Comparison of ENCODE assay signal across 21 cellular contexts in the genomic region with DNA sequence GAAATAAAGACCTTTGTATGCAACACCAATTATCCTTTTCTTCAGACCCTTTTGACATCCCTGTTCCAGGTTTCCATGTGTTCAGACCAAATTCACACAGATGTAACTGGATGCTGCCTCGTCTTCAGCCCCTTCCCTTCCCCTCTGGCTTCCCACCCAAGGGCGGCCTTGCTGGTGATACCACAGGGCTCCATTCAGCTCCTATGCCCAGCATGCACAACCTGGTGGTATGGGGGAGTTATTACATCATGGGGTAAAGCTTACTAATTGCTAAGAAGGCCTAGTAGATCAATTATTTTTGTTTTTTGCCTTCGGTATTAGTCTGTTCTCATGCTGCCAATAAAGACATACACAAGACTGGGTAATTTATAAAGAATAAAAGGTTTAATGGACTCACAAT.
DNase-seq lines count a peak whose midpoint lies in the region; ATAC-seq, FAIRE-seq and TF ChIP-seq lines count a peak whose summit lies in the region.
"Had no signal": no experiment of that assay in that cellular context is flagged by ENCODE, and none has a peak within 500 bp of the region (broad histone marks: within the 10 kb centered on the region; RNA-seq: fewer than 3 reads in every experiment).

No MANE protein-coding gene starts in this region.

- H2AFZ ChIP-seq in H1 (ENCODE audit: low read length), result no peak overlapping the region

- TF ChIP-seq RAD21 in H1 (IDR thresholded peaks at IDR 0.05 in 1 of 2, conservative IDR thresholded peaks at IDR 0.05 in 1 of 2; ENCODE audit: low read depth in 2 of 2, low read length in 2 of 2), result peak; percentile 35 to 43

- H3K4me1 ChIP-seq in H1 (replicated peaks in 1 of 4; ENCODE audit: control insufficient read depth in 3 of 4, insufficient read depth in 4 of 4, low read length in 3 of 4) (no peaks in the 10 kb centered on the region), mesendoderm (ENCODE audit: control insufficient read depth, low read depth, low read length) (no peaks in the 10 kb centered on the region)
- H3K4me1 ChIP-seq: BLaER1, Caco-2, SJSA1 had no signal

- H3K27ac ChIP-seq in H1 (ENCODE audit: low read depth, low read length) (no peak overlapping the region), mesendoderm (ENCODE audit: low read depth, low read length) (no peak overlapping the region)
- H3K27ac ChIP-seq: BLaER1, SJSA1 had no signal

- no peak overlapping the region for H3K56ac ChIP-seq in H1 (replicated peaks; ENCODE audit: insufficient read length, low read depth, low read length)
- H3K56ac ChIP-seq in mesendoderm (ENCODE audit: low read length), result no peak overlapping the region

- H3K4ac ChIP-seq in H1 (replicated peaks; ENCODE audit: insufficient read length, low read depth, low read length) (no peak overlapping the region), mesendoderm (ENCODE audit: low read depth, low read length) (no peak overlapping the region)

- WGBS in H1 (ENCODE audit: extremely low coverage in 1 of 2, insufficient coverage in 1 of 2, insufficient read length in 1 of 2, insufficient replicate concordance in 2 of 2, low coverage in 1 of 2, low lambda C conversion rate in 2 of 2, missing lambda C conversion rate in 1 of 2), 2 experiments, result 82% methylated on average over 3 of the region's 3 CpGs; no CpG with 5 or more reads in 1 of the 2 experiments
- no CpG with 5 or more reads among the region's 3 CpGs for whole genome bisulfite sequencing in mesendoderm (ENCODE audit: extremely low coverage, insufficient coverage, low lambda C conversion rate)

- H4K5ac ChIP-seq in H1 (ENCODE audit: insufficient read length, low read depth, low read length) (no peak overlapping the region), mesendoderm (ENCODE audit: low read length) (no peak overlapping the region)

- FAIRE-seq in H1 (lab: Jason Lieb, UNC) (no peak), RCC 7860 (lab: Jason Lieb, UNC) (no peak)
- FAIRE-seq: GM19239, H54 had no signal

- H4K8ac ChIP-seq in H1 (ENCODE audit: extremely low read depth, insufficient read depth, low read length) (no peak overlapping the region), mesendoderm (ENCODE audit: low read depth, low read length) (no peak overlapping the region)

- no peaks in the 10 kb centered on the region for H3K23me2 ChIP-seq in H1 (ENCODE audit: low read depth, low read length)

- no peak overlapping the region for H3K9ac ChIP-seq in H1 (replicated peaks in 1 of 4; ENCODE audit: extremely low read depth in 1 of 4, low read depth in 3 of 4, low read length in 3 of 4)
- no peak overlapping the region for H3K9ac ChIP-seq in mesendoderm (ENCODE audit: low read length)
- H3K9ac ChIP-seq: BLaER1 had no signal

- POLR2A ChIA-PET in H1 (lab: Charles Lee; ENCODE audit: partially characterized antibody), result no interaction called here

- TF ChIP-seq CTCF in GM12872 (IDR thresholded peaks at IDR 0.05; ENCODE audit: insufficient read depth, low read depth, low read length), result 0 out of 3 replicates have a peak, but pooled peaks have one; percentile 14
- TF ChIP-seq CTCF in H1 (IDR thresholded peaks at IDR 0.05; ENCODE audit: control extremely low read depth in 1 of 3, insufficient read depth in 1 of 3, low read depth in 1 of 3, low read length in 3 of 3), result peak; percentile 13 to 31 (median 30); a peak in 3 of 4 replicates

- H2BK5ac ChIP-seq in H1 (ENCODE audit: low read depth, low read length) (no peak overlapping the region), mesendoderm (ENCODE audit: low read length) (no peak overlapping the region)

- H2BK120ac ChIP-seq in H1 (replicated peaks; ENCODE audit: low read depth, low read length) (no peak overlapping the region), mesendoderm (ENCODE audit: low read depth, low read length) (no peak overlapping the region)

- no peak overlapping the region for H3K23ac ChIP-seq in H1 (ENCODE audit: insufficient read length)
- H3K23ac ChIP-seq in mesendoderm (ENCODE audit: low read length), result no peak overlapping the region

- no peak for TF ChIP-seq POLR2A in H1 (IDR thresholded peaks at IDR 0.05; ENCODE audit: control extremely low read depth in 1 of 2, low read depth in 2 of 2, low read length in 2 of 2)

- H3K27me3 ChIP-seq in H1 (replicated peaks in 1 of 4; ENCODE audit: control insufficient read depth in 3 of 4, extremely low read depth in 1 of 4, insufficient read depth in 3 of 4, low read length in 3 of 4) (no peaks in the 10 kb centered on the region), mesendoderm (ENCODE audit: insufficient read depth, low read length, poor library complexity) (no peaks in the 10 kb centered on the region)
- H3K27me3 ChIP-seq: BLaER1, SJSA1 had no signal

- no peak for ATAC-seq in GM18517 (IDR thresholded peaks at IDR 0.05; ENCODE audit: unreplicated experiment)
- ATAC-seq: Right ventricle myocardium inferior had no signal

- no peak overlapping the region for H4K91ac ChIP-seq in H1 (replicated peaks; ENCODE audit: insufficient read length, low read length)

- H3K79me2 ChIP-seq in H1 (ENCODE audit: control insufficient read depth in 1 of 2, insufficient read depth in 2 of 2, low read length in 2 of 2) (no peaks in the 10 kb centered on the region), mesendoderm (ENCODE audit: control insufficient read depth, insufficient read depth, low read length) (no peaks in the 10 kb centered on the region)

- H2AK5ac ChIP-seq in H1 (ENCODE audit: low read depth, low read length) (no peak overlapping the region), mesendoderm (ENCODE audit: low read length) (no peak overlapping the region)

- no peak overlapping the region for H3K14ac ChIP-seq in H1 (ENCODE audit: insufficient read length)

- no peak for TF ChIP-seq EP300 in H1 (IDR thresholded peaks at IDR 0.05; ENCODE audit: borderline replicate concordance in 1 of 2, low read depth in 2 of 2, low read length in 2 of 2)

- peaks cover 0 to 3% of the 10 kb centered on the region in 2 experiments; a peak in 1 of 4 replicates for H3K9me3 ChIP-seq in H1 (ENCODE audit: insufficient read depth in 2 of 2, low read depth in 1 of 2, low read length in 1 of 2)
- H3K9me3 ChIP-seq: BLaER1, Caco-2, SJSA1 had no signal

- DNase-seq in NAMALWA (ENCODE audit: low spot score), result peak; percentile 19
- DNase-seq in H1 (ENCODE audit: low read depth in 1 of 2, low spot score in 2 of 2), result no peak
- peak; percentile 12 for DNase-seq in mesendoderm
- no peak for DNase-seq in NOMO-1 treated with DMSO at 0.1 percent for 48 hours (lab: John Stamatoyannopoulos, UW; ENCODE audit: unreplicated experiment)
- DNase-seq in RCC 7860 (ENCODE audit: low spot score), result no peak
- DNase-seq: Caco-2; DND-41; HFFc6; Kasumi-1; NCI-H1417 treated with DMSO at 0.1 percent for 48 hours; NCI-H187 treated with DMSO at 0.1 percent for 48 hours; NCI-H2227 treated with DMSO at 0.1 percent for 48 hours; NCI-H510A; NK-92 treated with Interleukin-12 subunit alpha and Interleukin-12 subunit beta, amount 100 ng/mL, for 24 hours had no signal

- no peak overlapping the region for H3K4me2 ChIP-seq in H1 (ENCODE audit: insufficient read depth in 1 of 2, low read depth in 2 of 2, low read length in 2 of 2)
- no peak overlapping the region for H3K4me2 ChIP-seq in mesendoderm (ENCODE audit: low read length)
- H3K4me2 ChIP-seq: BLaER1 had no signal

- H3K79me1 ChIP-seq in H1 (ENCODE audit: low read depth, low read length) (no peaks in the 10 kb centered on the region), mesendoderm (ENCODE audit: low read length) (no peaks in the 10 kb centered on the region)

- H2BK15ac ChIP-seq in H1 (ENCODE audit: low read length), result no peak overlapping the region
- H2BK15ac ChIP-seq in mesendoderm (replicated peaks; ENCODE audit: low read depth), result no peak overlapping the region

- no peak overlapping the region for H3K4me3 ChIP-seq in H1 (ENCODE audit: extremely low read depth in 1 of 4, insufficient read depth in 2 of 4, low read depth in 3 of 4, low read length in 4 of 4)
- no peak overlapping the region for H3K4me3 ChIP-seq in mesendoderm (ENCODE audit: low read length)
- H3K4me3 ChIP-seq: BLaER1, SJSA1 had no signal

- CTCF ChIA-PET in H1 (lab: Charles Lee; ENCODE audit: partially characterized antibody), result interaction anchor here (0.9 to 1.2 kb wide), 3 partner anchors 14 to 319 kb away, joined by 3 to 4 read pairs (median 3); no protein-coding TSS in a partner anchor

- no peak overlapping the region for H2BK20ac ChIP-seq in H1 (ENCODE audit: low read length)

- no peaks in the 10 kb centered on the region for H4K20me1 ChIP-seq in H1 (replicated peaks in 1 of 2; ENCODE audit: control insufficient read depth in 1 of 2, insufficient read depth in 2 of 2, low read length in 2 of 2)
- H4K20me1 ChIP-seq: BLaER1 had no signal

- H3K18ac ChIP-seq in H1 (ENCODE audit: extremely low read depth, low read length) (no peak overlapping the region), mesendoderm (ENCODE audit: low read length) (no peak overlapping the region)

- no peaks in the 10 kb centered on the region for H3K36me3 ChIP-seq in H1 (ENCODE audit: control insufficient read depth in 2 of 4, insufficient read depth in 4 of 4, low read length in 3 of 4)
- H3K36me3 ChIP-seq in mesendoderm (ENCODE audit: control insufficient read depth, insufficient read depth, low read length), result no peaks in the 10 kb centered on the region
- H3K36me3 ChIP-seq: BLaER1, SJSA1 had no signal

- H2BK12ac ChIP-seq in H1 (ENCODE audit: low read depth, low read length), result no peak overlapping the region

TF ChIP-seq in H1, 55 proteins besides CTCF, POLR2A, EP300 and RAD21 (continues in another document):
- no peak for TF ChIP-seq CREB1 (IDR thresholded peaks at IDR 0.05)
- no peak for TF ChIP-seq CEBPB (IDR thresholded peaks at IDR 0.05; ENCODE audit: low read depth, low read length)
- no peak for TF ChIP-seq POLR2AphosphoS5 (IDR thresholded peaks at IDR 0.05; ENCODE audit: low read depth, low read length)
- no peak for TF ChIP-seq EZH2 (IDR thresholded peaks at IDR 0.05; ENCODE audit: low read depth, low read length, severe bottlenecking)
- TF ChIP-seq GABPA (IDR thresholded peaks at IDR 0.05; ENCODE audit: borderline replicate concordance, insufficient read depth, low read length), result no peak
- no peak for TF ChIP-seq TAF7 (optimal IDR thresholded peaks at IDR 0.05; ENCODE audit: borderline replicate concordance, low read depth, low read length)
- TF ChIP-seq PHF8 (conservative IDR thresholded peaks at IDR 0.05; ENCODE audit: low read depth, low read length), result no peak
- TF ChIP-seq MAFK (IDR thresholded peaks at IDR 0.05; ENCODE audit: low read depth, low read length), result no peak
- TF ChIP-seq, protein P1, sequence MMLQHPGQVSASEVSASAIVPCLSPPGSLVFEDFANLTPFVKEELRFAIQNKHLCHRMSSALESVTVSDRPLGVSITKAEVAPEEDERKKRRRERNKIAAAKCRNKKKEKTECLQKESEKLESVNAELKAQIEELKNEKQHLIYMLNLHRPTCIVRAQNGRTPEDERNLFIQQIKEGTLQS (IDR thresholded peaks at IDR 0.05; ENCODE audit: insufficient read depth, low read depth, low read length), result no peak

Comparison
In these comparisons a context has a peak if more than half of its experiments do, and no peak if none do; other contexts are left out.
1. DNase-seq: peak in NAMALWA (single experiment) and mesendoderm (single experiment); none in H1 (0 of 2), NOMO-1 treated with DMSO at 0.1 percent for 48 hours (single experiment) and RCC 7860 (single experiment).